ENCODE assay signal across 9 cellular contexts in genomic region chr11:73981051-73981805, GRCh38. TPM values are rescaled to one million over a fixed set of nuclear protein-coding genes. Genes with fewer than 3 reads are reported as not detected.
DNase-seq lines count a peak whose midpoint lies in the region; ATAC-seq and TF ChIP-seq lines count a peak whose summit lies in the region.
"Had no signal": no experiment of that assay in that cellular context is flagged by ENCODE, and none has a peak within 500 bp of the region (broad histone marks: within the 10 kb centered on the region; RNA-seq: fewer than 3 reads in every experiment).

No MANE protein-coding gene starts in this region.

- no peak for ATAC-seq in left cardiac atrium
- ATAC-seq in aorta (ENCODE audit: low FRiP score), result no peak
- ATAC-seq in HG02798 (IDR thresholded peaks at IDR 0.05; ENCODE audit: poor library complexity, unreplicated experiment), result no peak

- H3K36me3 ChIP-seq in left ventricle myocardium inferior, result peaks cover 18% of the 10 kb centered on the region
- peaks cover 0 to 24% of the 10 kb centered on the region in 2 donors for H3K36me3 ChIP-seq in adrenal gland (replicated peaks in 1 of 2)
- peaks cover 0 to 5% of the 10 kb centered on the region in 2 donors for H3K36me3 ChIP-seq in aorta (ENCODE audit: control insufficient read depth in 1 of 2, insufficient read depth in 2 of 2, low read length in 1 of 2)

- DNase-seq in left ventricle myocardium inferior (no peak), left cardiac atrium (no peak), adrenal gland (no peak), aorta (peak; percentile 23 to 33), DMS 273 treated with DMSO at 0.1 percent for 48 hours (lab: John Stamatoyannopoulos, UW) (no peak), RKO (ENCODE audit: low spot score) (no peak)
- DNase-seq: GDM1 had no signal

- no peak for TF ChIP-seq POLR2A in adrenal gland (IDR thresholded peaks at IDR 0.05)

- intact Hi-C loops in left ventricle myocardium inferior (cut with micrococcal nuclease) (no loop called here), left cardiac atrium (cut with DNase I) (no loop called here), adrenal gland (cut with DNase I) (no loop called here), aorta (cut with DNase I) (no loop called here)

- H3K27ac ChIP-seq in left ventricle myocardium inferior (replicated peaks), result peak overlapping the region; percentile 92
- H3K27ac ChIP-seq in adrenal gland, result peak overlapping the region in 3 of 5 donors; percentile 20 to 42 (median 21)
- no peak overlapping the region for H3K27ac ChIP-seq in aorta (ENCODE audit: low read depth in 1 of 2, low read length in 2 of 2)

- H3K4me3 ChIP-seq in left ventricle myocardium inferior (peak overlapping the region; percentile 81), adrenal gland (peak overlapping the region in 1 of 4 donors; percentile 70), mononuclear cell (ENCODE audit: low read length) (peak overlapping the region; percentile 78), aorta (ENCODE audit: low read length in 2 of 2) (no peak overlapping the region)

- no peak for TF ChIP-seq CTCF in left ventricle myocardium inferior (IDR thresholded peaks at IDR 0.05; ENCODE audit: borderline replicate concordance)
- TF ChIP-seq CTCF in adrenal gland (IDR thresholded peaks at IDR 0.05), result no peak

- H3K9me3 ChIP-seq in left ventricle myocardium inferior (replicated peaks) (no peaks in the 10 kb centered on the region), adrenal gland (replicated peaks in 1 of 3) (no peaks in the 10 kb centered on the region), mononuclear cell (ENCODE audit: low read depth, low read length) (no peaks in the 10 kb centered on the region), aorta (ENCODE audit: control insufficient read depth, low read length) (no peaks in the 10 kb centered on the region)

- H3K4me1 ChIP-seq in left ventricle myocardium inferior (peaks cover 26% of the 10 kb centered on the region), adrenal gland (replicated peaks in 1 of 2) (peaks cover 9 to 11% of the 10 kb centered on the region in 2 donors), mononuclear cell (ENCODE audit: insufficient read depth, low read length) (peaks cover 73% of the 10 kb centered on the region), aorta (ENCODE audit: control insufficient read depth in 1 of 2, insufficient read depth in 2 of 2, low read length in 2 of 2) (no peaks in the 10 kb centered on the region)

- no peaks in the 10 kb centered on the region for H3K27me3 ChIP-seq in left ventricle myocardium inferior (ENCODE audit: low read depth)
- H3K27me3 ChIP-seq in adrenal gland, result no peaks in the 10 kb centered on the region
- H3K27me3 ChIP-seq in mononuclear cell (ENCODE audit: insufficient read depth, low read length), result no peaks in the 10 kb centered on the region
- no peaks in the 10 kb centered on the region for H3K27me3 ChIP-seq in aorta (ENCODE audit: control insufficient read depth in 1 of 2, insufficient read depth in 2 of 2, low read length in 1 of 2)

- WGBS in adrenal gland, 4 donors, result 87 to 89% (median 88%) methylated on average over 13 of the region's 13 CpGs
- 91 to 94% methylated on average over 13 of the region's 13 CpGs for whole genome bisulfite sequencing in aorta, 2 donors

RNA-seq across cellular contexts. Expression of gene UCP2, which starts 1.4 kb away (rescaled TPM):
- total RNA-seq in left ventricle myocardium inferior, result 23.4 TPM
- total RNA-seq in left cardiac atrium, result 10 to 100 TPM; 21.6 to 30.2 TPM
- total RNA-seq in adrenal gland, result 100 to 1,000 TPM in 1 of 8 donors, 10 to 100 TPM in 7; 21.4 to 117 (median 46.2) TPM
- polyA plus RNA-seq in adrenal gland, result 10 to 100 TPM; 26.0 to 91.3 (median 44.2) TPM
- 68.7 TPM for total RNA-seq in mononuclear cell
- total RNA-seq in aorta, result 10 to 100 TPM; 27.4 to 45.4 TPM
- 10 to 100 TPM in 1 of 2 donors, 1 to 10 TPM in 1; 7.3 to 44.3 TPM for polyA plus RNA-seq in aorta

RNA-seq across cellular contexts. Expression of gene UCP3, which starts 27.7 kb away (rescaled TPM):
- 2.7 TPM for total RNA-seq in left ventricle myocardium inferior
- 1 to 10 TPM; 1.1 to 2.2 TPM for total RNA-seq in left cardiac atrium
- 1 to 10 TPM in 5 of 8 donors, under 1 TPM in 3; 0.36 to 4.0 (median 1.4) TPM for total RNA-seq in adrenal gland
- polyA plus RNA-seq in adrenal gland, result 1 to 10 TPM in 2 of 3 donors, under 1 TPM in 1; 0.53 to 6.3 (median 4.7) TPM
- total RNA-seq in mononuclear cell, result 1.7 TPM
- 1 to 10 TPM; 2.6 to 3.1 TPM for total RNA-seq in aorta
- 1 to 10 TPM in 1 of 2 donors, under 1 TPM in 1; 0.38 to 2.3 TPM for polyA plus RNA-seq in aorta

RNA-seq across cellular contexts. Expression of gene DNAJB13, which starts 30.4 kb away (rescaled TPM):
- total RNA-seq in left ventricle myocardium inferior (not detected), left cardiac atrium (not detected), adrenal gland (under 1 TPM in 4 of 8 donors, not detected in 4; 0.14 to 0.65 (median 0.46) TPM), mononuclear cell (not detected), aorta (not detected)
- polyA plus RNA-seq in adrenal gland (under 1 TPM; 0.16 to 0.34 (median 0.27) TPM), aorta (not detected)

Comparison
In these comparisons a context has a peak if more than half of its experiments do, and no peak if none do; other contexts are left out.
1. DNase-seq: peak in aorta (2 of 2); none in left ventricle myocardium inferior (single experiment), left cardiac atrium (single experiment), adrenal gland (0 of 7), DMS 273 treated with DMSO at 0.1 percent for 48 hours (single experiment) and RKO (single experiment).
2. H3K27ac ChIP-seq: peak in left ventricle myocardium inferior (single experiment) and adrenal gland (3 of 5); none in aorta (0 of 2).
3. H3K4me3 ChIP-seq: peak in left ventricle myocardium inferior (single experiment) and mononuclear cell (single experiment); none in aorta (0 of 2).